In genomic region chr3:20326537-20326936, GRCh38 we compare ENCODE assay signal across 15 cellular contexts.
DNase-seq lines count a peak whose midpoint lies in the region; ATAC-seq, FAIRE-seq and TF ChIP-seq lines count a peak whose summit lies in the region.
"Had no signal": no experiment of that assay in that cellular context is flagged by ENCODE, and none has a peak within 500 bp of the region (broad histone marks: within the 10 kb centered on the region; RNA-seq: fewer than 3 reads in every experiment).

No MANE protein-coding gene starts in this region.

- no peak overlapping the region for H3K4me3 ChIP-seq in astrocyte (ENCODE audit: insufficient read depth, low read depth, low read length)
- H3K4me3 ChIP-seq: SJCRH30 had no signal

- peaks cover 3% of the 10 kb centered on the region for H3K4me1 ChIP-seq in astrocyte (ENCODE audit: insufficient read depth, low read length)
- H3K4me1 ChIP-seq: SJCRH30 had no signal

- H4K20me1 ChIP-seq in astrocyte (ENCODE audit: insufficient read depth, low read length): no peaks in the 10 kb centered on the region

- DNase-seq in HT1080 (ENCODE audit: low read depth) (peak; percentile 57), astrocyte (ENCODE audit: low read depth) (peak; percentile 36), epithelial cell of prostate (ENCODE audit: low read depth, low spot score) (peak; percentile 6), stromal cell of bone marrow (ENCODE audit: low read depth) (peak; percentile 13), dermis blood vessel endothelial cell (no peak)
- DNase-seq: CD8-positive, alpha-beta T cell; IMR-90; NCI-H1436; NCI-H2029 treated with DMSO at 0.1 percent for 48 hours; NCI-H510A treated with DMSO at 0.1 percent for 48 hours; RPMI8226; SJCRH30 had no signal

- no peak overlapping the region for H3K27ac Mint-ChIP-seq in astrocyte (ENCODE audit: unreplicated experiment)
- H3K27ac Mint-ChIP-seq: CD8-positive, alpha-beta T cell had no signal

- peaks cover 2% of the 10 kb centered on the region for H3K36me3 Mint-ChIP-seq in astrocyte (ENCODE audit: low read depth, unreplicated experiment)
- H3K36me3 Mint-ChIP-seq: CD8-positive, alpha-beta T cell had no signal

- no peaks in the 10 kb centered on the region for H3K36me3 ChIP-seq in astrocyte (ENCODE audit: insufficient read depth, low read length)
- H3K36me3 ChIP-seq: SJCRH30 had no signal

- no peaks in the 10 kb centered on the region for H3K79me2 ChIP-seq in astrocyte (ENCODE audit: insufficient read depth, low read length)

- H3K9ac ChIP-seq in astrocyte (ENCODE audit: low read length): no peak overlapping the region

- H3K9me3 ChIP-seq in astrocyte (ENCODE audit: insufficient read depth, low read depth, low read length): no peaks in the 10 kb centered on the region
- H3K9me3 ChIP-seq: SJCRH30 had no signal

- FAIRE-seq in astrocyte (lab: Jason Lieb, UNC): no peak

- H3K27ac ChIP-seq in astrocyte (ENCODE audit: low read depth, low read length): no peak overlapping the region
- peak overlapping the region; percentile 52 for H3K27ac ChIP-seq in epithelial cell of prostate
- H3K27ac ChIP-seq: SJCRH30 had no signal

- no peak for ATAC-seq in HG02588 (IDR thresholded peaks at IDR 0.05; ENCODE audit: unreplicated experiment)
- ATAC-seq in HG02623 (IDR thresholded peaks at IDR 0.05; ENCODE audit: unreplicated experiment): no peak
- ATAC-seq: CD8-positive, alpha-beta T cell; HCT116 had no signal

- no peak overlapping the region for H3K4me2 ChIP-seq in astrocyte (ENCODE audit: low read length)

- H3K9me3 Mint-ChIP-seq in astrocyte (ENCODE audit: unreplicated experiment): no peaks in the 10 kb centered on the region
- H3K9me3 Mint-ChIP-seq: CD8-positive, alpha-beta T cell had no signal

- H3K4me3 Mint-ChIP-seq in astrocyte (ENCODE audit: unreplicated experiment): no peak overlapping the region
- H3K4me3 Mint-ChIP-seq: CD8-positive, alpha-beta T cell had no signal

- no peaks in the 10 kb centered on the region for H3K27me3 ChIP-seq in astrocyte (ENCODE audit: insufficient read depth, low read length)
- H3K27me3 ChIP-seq: SJCRH30 had no signal

- H3K27me3 Mint-ChIP-seq in astrocyte (ENCODE audit: low read depth, unreplicated experiment): no peaks in the 10 kb centered on the region

- no peak overlapping the region for H2AFZ ChIP-seq in astrocyte (ENCODE audit: low read depth, low read length)

- no peak for TF ChIP-seq CTCF in astrocyte (IDR thresholded peaks at IDR 0.05; ENCODE audit: insufficient read depth, low read depth, low read length)

- peaks cover 32% of the 10 kb centered on the region for H3K4me1 Mint-ChIP-seq in astrocyte (ENCODE audit: low read depth, unreplicated experiment)
